Comparison of ENCODE assay signal across 1 cellular context in the genomic region with DNA sequence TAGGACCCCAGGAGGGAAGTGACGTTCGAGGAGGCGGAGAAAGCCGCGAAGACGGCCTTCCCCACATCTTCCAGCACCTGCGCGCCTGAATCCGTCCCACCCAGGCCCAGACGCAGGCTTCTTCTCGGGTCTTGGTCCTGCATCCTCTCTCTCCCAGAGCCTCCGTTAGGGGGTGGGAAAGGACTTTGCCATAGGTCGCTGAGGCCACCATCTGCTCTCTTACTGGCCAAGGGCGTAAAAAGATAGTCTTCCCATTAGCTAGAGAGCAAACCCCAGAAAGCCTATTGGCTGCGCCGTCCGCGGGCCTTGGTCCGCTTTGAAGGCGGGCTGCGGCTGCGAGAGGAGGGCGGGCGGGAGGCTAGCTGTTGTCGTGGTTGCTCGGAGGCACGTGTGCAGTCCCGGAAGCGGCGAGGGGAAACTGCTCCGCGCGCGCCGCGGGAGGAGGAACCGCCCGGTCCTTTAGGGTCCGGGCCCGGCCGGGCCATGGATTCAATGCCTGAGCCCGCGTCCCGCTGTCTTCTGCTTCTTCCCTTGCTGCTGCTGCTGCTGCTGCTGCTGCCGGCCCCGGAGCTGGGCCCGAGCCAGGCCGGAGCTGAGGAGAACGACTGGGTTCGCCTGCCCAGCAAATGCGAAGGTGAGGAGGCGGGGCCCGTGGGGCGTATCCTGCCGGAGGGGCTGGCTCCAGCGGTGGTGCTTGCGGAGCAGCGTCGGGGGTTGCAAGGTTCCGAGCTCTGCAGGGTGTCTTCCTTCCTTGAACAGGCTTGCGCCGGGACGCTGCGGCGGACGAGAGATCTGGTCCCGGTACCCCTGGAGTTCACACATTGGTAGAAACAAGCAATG.
A peak's percentile ranks its signal among the peaks of the same experiment; 100 is the strongest.
TF ChIP-seq lines count a peak whose summit lies in the region.

A gene (plus strand): TSS at position 393 of the 840 bp plus-strand sequence. CDS start 91 bp downstream, at position 484.

TF ChIP-seq in HepG2, 621 proteins besides CTCF, POLR2A, EP300 and RAD21 (continued from another document and continues in another):
- TF ChIP-seq, protein P1, sequence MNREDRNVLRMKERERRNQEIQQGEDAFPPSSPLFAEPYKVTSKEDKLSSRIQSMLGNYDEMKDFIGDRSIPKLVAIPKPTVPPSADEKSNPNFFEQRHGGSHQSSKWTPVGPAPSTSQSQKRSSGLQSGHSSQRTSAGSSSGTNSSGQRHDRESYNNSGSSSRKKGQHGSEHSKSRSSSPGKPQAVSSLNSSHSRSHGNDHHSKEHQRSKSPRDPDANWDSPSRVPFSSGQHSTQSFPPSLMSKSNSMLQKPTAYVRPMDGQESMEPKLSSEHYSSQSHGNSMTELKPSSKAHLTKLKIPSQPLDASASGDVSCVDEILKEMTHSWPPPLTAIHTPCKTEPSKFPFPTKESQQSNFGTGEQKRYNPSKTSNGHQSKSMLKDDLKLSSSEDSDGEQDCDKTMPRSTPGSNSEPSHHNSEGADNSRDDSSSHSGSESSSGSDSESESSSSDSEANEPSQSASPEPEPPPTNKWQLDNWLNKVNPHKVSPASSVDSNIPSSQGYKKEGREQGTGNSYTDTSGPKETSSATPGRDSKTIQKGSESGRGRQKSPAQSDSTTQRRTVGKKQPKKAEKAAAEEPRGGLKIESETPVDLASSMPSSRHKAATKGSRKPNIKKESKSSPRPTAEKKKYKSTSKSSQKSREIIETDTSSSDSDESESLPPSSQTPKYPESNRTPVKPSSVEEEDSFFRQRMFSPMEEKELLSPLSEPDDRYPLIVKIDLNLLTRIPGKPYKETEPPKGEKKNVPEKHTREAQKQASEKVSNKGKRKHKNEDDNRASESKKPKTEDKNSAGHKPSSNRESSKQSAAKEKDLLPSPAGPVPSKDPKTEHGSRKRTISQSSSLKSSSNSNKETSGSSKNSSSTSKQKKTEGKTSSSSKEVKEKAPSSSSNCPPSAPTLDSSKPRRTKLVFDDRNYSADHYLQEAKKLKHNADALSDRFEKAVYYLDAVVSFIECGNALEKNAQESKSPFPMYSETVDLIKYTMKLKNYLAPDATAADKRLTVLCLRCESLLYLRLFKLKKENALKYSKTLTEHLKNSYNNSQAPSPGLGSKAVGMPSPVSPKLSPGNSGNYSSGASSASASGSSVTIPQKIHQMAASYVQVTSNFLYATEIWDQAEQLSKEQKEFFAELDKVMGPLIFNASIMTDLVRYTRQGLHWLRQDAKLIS (CRISPR knock-in tag; IDR thresholded peaks at IDR 0.05), result no peak
- TF ChIP-seq ZFX (CRISPR knock-in tag; IDR thresholded peaks at IDR 0.05; ENCODE audit: low read depth), result peak; percentile 95
- TF ChIP-seq, protein P2, sequence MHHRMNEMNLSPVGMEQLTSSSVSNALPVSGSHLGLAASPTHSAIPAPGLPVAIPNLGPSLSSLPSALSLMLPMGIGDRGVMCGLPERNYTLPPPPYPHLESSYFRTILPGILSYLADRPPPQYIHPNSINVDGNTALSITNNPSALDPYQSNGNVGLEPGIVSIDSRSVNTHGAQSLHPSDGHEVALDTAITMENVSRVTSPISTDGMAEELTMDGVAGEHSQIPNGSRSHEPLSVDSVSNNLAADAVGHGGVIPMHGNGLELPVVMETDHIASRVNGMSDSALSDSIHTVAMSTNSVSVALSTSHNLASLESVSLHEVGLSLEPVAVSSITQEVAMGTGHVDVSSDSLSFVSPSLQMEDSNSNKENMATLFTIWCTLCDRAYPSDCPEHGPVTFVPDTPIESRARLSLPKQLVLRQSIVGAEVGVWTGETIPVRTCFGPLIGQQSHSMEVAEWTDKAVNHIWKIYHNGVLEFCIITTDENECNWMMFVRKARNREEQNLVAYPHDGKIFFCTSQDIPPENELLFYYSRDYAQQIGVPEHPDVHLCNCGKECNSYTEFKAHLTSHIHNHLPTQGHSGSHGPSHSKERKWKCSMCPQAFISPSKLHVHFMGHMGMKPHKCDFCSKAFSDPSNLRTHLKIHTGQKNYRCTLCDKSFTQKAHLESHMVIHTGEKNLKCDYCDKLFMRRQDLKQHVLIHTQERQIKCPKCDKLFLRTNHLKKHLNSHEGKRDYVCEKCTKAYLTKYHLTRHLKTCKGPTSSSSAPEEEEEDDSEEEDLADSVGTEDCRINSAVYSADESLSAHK (CRISPR knock-in tag; IDR thresholded peaks at IDR 0.05; ENCODE audit: borderline replicate concordance), result no peak
- peak; percentile 86 for TF ChIP-seq SMAD3 (CRISPR knock-in tag; IDR thresholded peaks at IDR 0.05)
- TF ChIP-seq, protein P3, sequence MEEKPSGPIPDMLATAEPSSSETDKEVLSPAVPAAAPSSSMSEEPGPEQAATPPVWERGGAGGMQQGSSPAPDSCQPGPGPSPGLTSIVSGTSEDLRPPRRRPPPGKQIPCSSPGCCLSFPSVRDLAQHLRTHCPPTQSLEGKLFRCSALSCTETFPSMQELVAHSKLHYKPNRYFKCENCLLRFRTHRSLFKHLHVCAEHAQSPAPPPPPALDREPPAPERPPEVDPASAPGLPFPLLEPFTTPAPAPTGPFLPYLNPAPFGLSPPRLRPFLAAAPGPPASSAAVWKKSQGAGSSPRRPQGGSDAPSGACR (CRISPR knock-in tag; IDR thresholded peaks at IDR 0.05), result peak; percentile 76; the same call in 1 of the 2 replicates
- peak; percentile 96 for TF ChIP-seq TARDBP (CRISPR knock-in tag; IDR thresholded peaks at IDR 0.05)
- TF ChIP-seq, protein P4, sequence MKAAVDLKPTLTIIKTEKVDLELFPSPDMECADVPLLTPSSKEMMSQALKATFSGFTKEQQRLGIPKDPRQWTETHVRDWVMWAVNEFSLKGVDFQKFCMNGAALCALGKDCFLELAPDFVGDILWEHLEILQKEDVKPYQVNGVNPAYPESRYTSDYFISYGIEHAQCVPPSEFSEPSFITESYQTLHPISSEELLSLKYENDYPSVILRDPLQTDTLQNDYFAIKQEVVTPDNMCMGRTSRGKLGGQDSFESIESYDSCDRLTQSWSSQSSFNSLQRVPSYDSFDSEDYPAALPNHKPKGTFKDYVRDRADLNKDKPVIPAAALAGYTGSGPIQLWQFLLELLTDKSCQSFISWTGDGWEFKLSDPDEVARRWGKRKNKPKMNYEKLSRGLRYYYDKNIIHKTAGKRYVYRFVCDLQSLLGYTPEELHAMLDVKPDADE (CRISPR knock-in tag; IDR thresholded peaks at IDR 0.05), result no peak
- no peak for TF ChIP-seq HHEX (CRISPR knock-in tag; IDR thresholded peaks at IDR 0.05)
- peak; percentile 95 for TF ChIP-seq ZNF552 (CRISPR knock-in tag; IDR thresholded peaks at IDR 0.05; ENCODE audit: borderline replicate concordance)
- no peak for TF ChIP-seq SUZ12 (IDR thresholded peaks at IDR 0.05; ENCODE audit: low read depth, low read length)
- no peak for TF ChIP-seq IKZF1 (IDR thresholded peaks at IDR 0.05)
- TF ChIP-seq SRSF1 (optimal IDR thresholded peaks at IDR 0.05; ENCODE audit: low read depth, low read length), result peak; percentile 55
- TF ChIP-seq NFIC (IDR thresholded peaks at IDR 0.05; ENCODE audit: low read length), result 0 out of 2 replicates have a peak, but pooled peaks have one; percentile 16
- peak; percentile 81 for TF ChIP-seq ESRRA (CRISPR knock-in tag; IDR thresholded peaks at IDR 0.05; ENCODE audit: low read depth)
- TF ChIP-seq, protein P5, sequence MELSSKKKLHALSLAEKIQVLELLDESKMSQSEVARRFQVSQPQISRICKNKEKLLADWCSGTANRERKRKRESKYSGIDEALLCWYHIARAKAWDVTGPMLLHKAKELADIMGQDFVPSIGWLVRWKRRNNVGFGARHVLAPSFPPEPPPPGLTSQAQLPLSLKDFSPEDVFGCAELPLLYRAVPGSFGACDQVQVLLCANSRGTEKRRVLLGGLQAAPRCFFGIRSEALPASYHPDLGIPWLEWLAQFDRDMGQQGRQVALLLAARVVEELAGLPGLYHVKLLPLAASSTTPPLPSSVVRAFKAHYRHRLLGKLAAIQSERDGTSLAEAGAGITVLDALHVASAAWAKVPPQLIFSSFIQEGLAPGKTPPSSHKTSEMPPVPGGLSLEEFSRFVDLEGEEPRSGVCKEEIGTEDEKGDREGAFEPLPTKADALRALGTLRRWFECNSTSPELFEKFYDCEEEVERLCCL (CRISPR knock-in tag; IDR thresholded peaks at IDR 0.05; ENCODE audit: borderline replicate concordance), result peak; percentile 94
- TF ChIP-seq, protein P6, sequence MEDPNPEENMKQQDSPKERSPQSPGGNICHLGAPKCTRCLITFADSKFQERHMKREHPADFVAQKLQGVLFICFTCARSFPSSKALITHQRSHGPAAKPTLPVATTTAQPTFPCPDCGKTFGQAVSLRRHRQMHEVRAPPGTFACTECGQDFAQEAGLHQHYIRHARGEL (CRISPR knock-in tag; IDR thresholded peaks at IDR 0.05), result no peak
- TF ChIP-seq ZNF335 (CRISPR knock-in tag; IDR thresholded peaks at IDR 0.05), result peak; percentile 82
- no peak for TF ChIP-seq ZNF549 (CRISPR knock-in tag; IDR thresholded peaks at IDR 0.05)
- peak; percentile 90 for TF ChIP-seq ZNF292 (CRISPR knock-in tag; IDR thresholded peaks at IDR 0.05; ENCODE audit: borderline replicate concordance, low read depth)
- TF ChIP-seq DNMT3B (CRISPR knock-in tag; conservative IDR thresholded peaks at IDR 0.05), result no peak; the same call in 1 of the 2 replicates
- peak; percentile 91 for TF ChIP-seq ZNF329 (CRISPR knock-in tag; IDR thresholded peaks at IDR 0.05; ENCODE audit: low read depth)
- TF ChIP-seq ZSCAN21 (CRISPR knock-in tag; IDR thresholded peaks at IDR 0.05; ENCODE audit: borderline replicate concordance), result peak; percentile 99
- no peak for TF ChIP-seq EEA1 (CRISPR knock-in tag; IDR thresholded peaks at IDR 0.05; ENCODE audit: borderline replicate concordance)
- no peak for TF ChIP-seq MLLT10 (CRISPR knock-in tag; IDR thresholded peaks at IDR 0.05)
- TF ChIP-seq MEIS2 (CRISPR knock-in tag; IDR thresholded peaks at IDR 0.05), result peak; percentile 96
- TF ChIP-seq PAX8 (CRISPR knock-in tag; IDR thresholded peaks at IDR 0.05; ENCODE audit: borderline replicate concordance), result peak; percentile 61; the same call in 1 of the 2 replicates
- TF ChIP-seq, protein P7, sequence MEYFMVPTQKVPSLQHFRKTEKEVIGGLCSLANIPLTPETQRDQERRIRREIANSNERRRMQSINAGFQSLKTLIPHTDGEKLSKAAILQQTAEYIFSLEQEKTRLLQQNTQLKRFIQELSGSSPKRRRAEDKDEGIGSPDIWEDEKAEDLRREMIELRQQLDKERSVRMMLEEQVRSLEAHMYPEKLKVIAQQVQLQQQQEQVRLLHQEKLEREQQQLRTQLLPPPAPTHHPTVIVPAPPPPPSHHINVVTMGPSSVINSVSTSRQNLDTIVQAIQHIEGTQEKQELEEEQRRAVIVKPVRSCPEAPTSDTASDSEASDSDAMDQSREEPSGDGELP (IDR thresholded peaks at IDR 0.05; ENCODE audit: borderline replicate concordance, low read depth), result peak; percentile 36; the same call in 1 of the 2 replicates
- TF ChIP-seq, protein P8, sequence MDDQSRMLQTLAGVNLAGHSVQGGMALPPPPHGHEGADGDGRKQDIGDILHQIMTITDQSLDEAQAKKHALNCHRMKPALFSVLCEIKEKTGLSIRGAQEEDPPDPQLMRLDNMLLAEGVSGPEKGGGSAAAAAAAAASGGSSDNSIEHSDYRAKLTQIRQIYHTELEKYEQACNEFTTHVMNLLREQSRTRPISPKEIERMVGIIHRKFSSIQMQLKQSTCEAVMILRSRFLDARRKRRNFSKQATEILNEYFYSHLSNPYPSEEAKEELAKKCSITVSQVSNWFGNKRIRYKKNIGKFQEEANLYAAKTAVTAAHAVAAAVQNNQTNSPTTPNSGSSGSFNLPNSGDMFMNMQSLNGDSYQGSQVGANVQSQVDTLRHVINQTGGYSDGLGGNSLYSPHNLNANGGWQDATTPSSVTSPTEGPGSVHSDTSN (CRISPR knock-in tag; IDR thresholded peaks at IDR 0.05; ENCODE audit: borderline replicate concordance), result peak; percentile 54
- TF ChIP-seq ZFP41 (CRISPR knock-in tag; IDR thresholded peaks at IDR 0.05; ENCODE audit: borderline replicate concordance), result peak; percentile 97; the same call in 1 of the 2 replicates
- TF ChIP-seq ZNF160 (CRISPR knock-in tag; IDR thresholded peaks at IDR 0.05), result peak; percentile 91; the same call in 1 of the 2 replicates
- TF ChIP-seq JDP2 (CRISPR knock-in tag; IDR thresholded peaks at IDR 0.05; ENCODE audit: borderline replicate concordance), result peak; percentile 95
- TF ChIP-seq ZNF235 (CRISPR knock-in tag; IDR thresholded peaks at IDR 0.05; ENCODE audit: borderline replicate concordance), result peak; percentile 78; the same call in 1 of the 2 replicates
- TF ChIP-seq ZNF501 (CRISPR knock-in tag; IDR thresholded peaks at IDR 0.05), result peak; percentile 99
- TF ChIP-seq, protein P9, sequence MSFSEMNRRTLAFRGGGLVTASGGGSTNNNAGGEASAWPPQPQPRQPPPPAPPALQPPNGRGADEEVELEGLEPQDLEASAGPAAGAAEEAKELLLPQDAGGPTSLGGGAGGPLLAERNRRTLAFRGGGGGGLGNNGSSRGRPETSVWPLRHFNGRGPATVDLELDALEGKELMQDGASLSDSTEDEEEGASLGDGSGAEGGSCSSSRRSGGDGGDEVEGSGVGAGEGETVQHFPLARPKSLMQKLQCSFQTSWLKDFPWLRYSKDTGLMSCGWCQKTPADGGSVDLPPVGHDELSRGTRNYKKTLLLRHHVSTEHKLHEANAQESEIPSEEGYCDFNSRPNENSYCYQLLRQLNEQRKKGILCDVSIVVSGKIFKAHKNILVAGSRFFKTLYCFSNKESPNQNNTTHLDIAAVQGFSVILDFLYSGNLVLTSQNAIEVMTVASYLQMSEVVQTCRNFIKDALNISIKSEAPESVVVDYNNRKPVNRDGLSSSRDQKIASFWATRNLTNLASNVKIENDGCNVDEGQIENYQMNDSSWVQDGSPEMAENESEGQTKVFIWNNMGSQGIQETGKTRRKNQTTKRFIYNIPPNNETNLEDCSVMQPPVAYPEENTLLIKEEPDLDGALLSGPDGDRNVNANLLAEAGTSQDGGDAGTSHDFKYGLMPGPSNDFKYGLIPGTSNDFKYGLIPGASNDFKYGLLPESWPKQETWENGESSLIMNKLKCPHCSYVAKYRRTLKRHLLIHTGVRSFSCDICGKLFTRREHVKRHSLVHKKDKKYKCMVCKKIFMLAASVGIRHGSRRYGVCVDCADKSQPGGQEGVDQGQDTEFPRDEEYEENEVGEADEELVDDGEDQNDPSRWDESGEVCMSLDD (CRISPR knock-in tag; IDR thresholded peaks at IDR 0.05; ENCODE audit: borderline replicate concordance), result peak; percentile 65
- peak; percentile 98 for TF ChIP-seq ZNF468 (CRISPR knock-in tag; IDR thresholded peaks at IDR 0.05)
- no peak for TF ChIP-seq MAFK (conservative IDR thresholded peaks at IDR 0.05 in 1 of 2, IDR thresholded peaks at IDR 0.05 in 1 of 2; ENCODE audit: low read length in 2 of 2)
- TF ChIP-seq, protein P10, sequence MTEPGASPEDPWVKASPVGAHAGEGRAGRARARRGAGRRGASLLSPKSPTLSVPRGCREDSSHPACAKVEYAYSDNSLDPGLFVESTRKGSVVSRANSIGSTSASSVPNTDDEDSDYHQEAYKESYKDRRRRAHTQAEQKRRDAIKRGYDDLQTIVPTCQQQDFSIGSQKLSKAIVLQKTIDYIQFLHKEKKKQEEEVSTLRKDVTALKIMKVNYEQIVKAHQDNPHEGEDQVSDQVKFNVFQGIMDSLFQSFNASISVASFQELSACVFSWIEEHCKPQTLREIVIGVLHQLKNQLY (CRISPR knock-in tag; IDR thresholded peaks at IDR 0.05), result peak; percentile 75; the same call in 1 of the 2 replicates
- TF ChIP-seq HNRNPLL (IDR thresholded peaks at IDR 0.05; ENCODE audit: low read depth, low read length, poor library complexity, severe bottlenecking), result peak; percentile 94
- TF ChIP-seq FOXA3 (CRISPR knock-in tag; IDR thresholded peaks at IDR 0.05), result peak; percentile 65; the same call in 1 of the 2 replicates
- TF ChIP-seq SMARCC2 (IDR thresholded peaks at IDR 0.05), result no peak
- peak; percentile 100 for TF ChIP-seq SAP130 (CRISPR knock-in tag; IDR thresholded peaks at IDR 0.05; ENCODE audit: low read depth)
- TF ChIP-seq PHF20 (CRISPR knock-in tag; IDR thresholded peaks at IDR 0.05), result peak; percentile 88
- peak; percentile 91 for TF ChIP-seq ZNF747 (CRISPR knock-in tag; IDR thresholded peaks at IDR 0.05; ENCODE audit: borderline replicate concordance)
